Comparison of ENCODE assay signal across 11 cellular contexts in the genomic region with DNA sequence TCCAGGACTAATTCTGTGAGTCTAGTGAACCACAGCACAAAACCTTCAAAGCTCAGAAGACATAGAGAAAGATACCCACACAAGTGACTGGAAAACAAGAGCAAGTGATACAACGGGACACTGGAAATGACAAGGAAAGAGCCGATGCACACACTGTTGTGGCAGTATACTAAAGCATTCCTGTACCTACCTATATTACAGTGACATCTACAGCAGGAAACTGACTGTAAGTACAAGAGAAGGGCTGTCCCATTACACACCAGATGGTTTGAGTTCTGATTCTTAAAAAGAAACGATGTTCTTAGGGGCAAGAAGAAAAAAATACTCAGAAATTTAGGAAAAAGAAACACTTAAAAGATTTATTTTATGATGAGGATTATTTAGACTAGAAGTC. TPM values are rescaled to one million over a fixed set of nuclear protein-coding genes. Genes with fewer than 3 reads are reported as not detected.
DNase-seq lines count a peak whose midpoint lies in the region; ATAC-seq and TF ChIP-seq lines count a peak whose summit lies in the region.
"Had no signal": no experiment of that assay in that cellular context is flagged by ENCODE, and none has a peak within 500 bp of the region (broad histone marks: within the 10 kb centered on the region; RNA-seq: fewer than 3 reads in every experiment).

No MANE protein-coding gene starts in this region.

- DNase-seq in GM23338 (ENCODE audit: low spot score) (no peak), RWPE2 (ENCODE audit: low spot score) (no peak), fibroblast of the aortic adventitia (ENCODE audit: low read depth) (peak; percentile 12), spleen (no peak), COLO668 (lab: John Stamatoyannopoulos, UW; ENCODE audit: unreplicated experiment) (no peak), NCI-H2227 (lab: John Stamatoyannopoulos, UW; ENCODE audit: unreplicated experiment) (no peak)
- DNase-seq: activated CD4-positive, CD25-positive, alpha-beta regulatory T cell; left lung; NCI-H187 treated with DMSO at 0.1 percent for 48 hours had no signal

- no peaks in the 10 kb centered on the region for H3F3A ChIP-seq in GM23338 (replicated peaks; ENCODE audit: low read depth)

- peaks cover 38% of the 10 kb centered on the region for H3K4me1 Mint-ChIP-seq in GM23338

- H3K4me3 ChIP-seq in GM23338 (no peak overlapping the region), RWPE2 (ENCODE audit: severe bottlenecking) (no peak overlapping the region), fibroblast of the aortic adventitia (ENCODE audit: low read depth, low read length) (no peak overlapping the region), spleen (no peak overlapping the region)
- H3K4me3 ChIP-seq: left lung had no signal

- H3K27ac Mint-ChIP-seq in GM23338: no peak overlapping the region; the same call in 1 of the 2 replicates

- H3K27ac ChIP-seq in GM23338 (ENCODE audit: low read depth): peak overlapping the region; percentile 17
- peak overlapping the region; percentile 64 for H3K27ac ChIP-seq in RWPE2 (ENCODE audit: poor library complexity, severe bottlenecking)
- peak overlapping the region in 6 of 8 donors; percentile 54 to 65 (median 58) for H3K27ac ChIP-seq in spleen

- intact Hi-C loops in spleen (cut with DNase I; ENCODE audit: low total_unique reads): no loop called here

- TF ChIP-seq CTCF in GM23338 (conservative IDR thresholded peaks at IDR 0.05; ENCODE audit: low read depth in 2 of 2) (no peak), RWPE2 (IDR thresholded peaks at IDR 0.05; ENCODE audit: poor library complexity, severe bottlenecking) (no peak), fibroblast of the aortic adventitia (IDR thresholded peaks at IDR 0.05; ENCODE audit: insufficient read depth, low read length) (no peak), spleen (IDR thresholded peaks at IDR 0.05 in 8 of 11, conservative IDR thresholded peaks at IDR 0.05 in 3 of 11) (no peak)

- H4K20me1 ChIP-seq in GM23338 (replicated peaks; ENCODE audit: insufficient read depth): peaks cover 42% of the 10 kb centered on the region

- H3K9me3 Mint-ChIP-seq in GM23338: no peaks in the 10 kb centered on the region

- no peak overlapping the region for H3K4me3 Mint-ChIP-seq in GM23338

- H3K4me1 ChIP-seq in GM23338 (ENCODE audit: insufficient read depth) (peaks cover 33% of the 10 kb centered on the region), RWPE2 (ENCODE audit: insufficient read depth, poor library complexity, severe bottlenecking) (peaks cover 35% of the 10 kb centered on the region), spleen (peaks cover 17 to 69% (median 35%) of the 10 kb centered on the region in 6 donors)

- H3K27me3 Mint-ChIP-seq in GM23338 (ENCODE audit: insufficient read depth, low read depth, poor library complexity): no peaks in the 10 kb centered on the region

- H3K9me2 ChIP-seq in GM23338 (ENCODE audit: insufficient read depth): no peaks in the 10 kb centered on the region

- H3K4me2 ChIP-seq in GM23338: no peak overlapping the region

- H3K27me3 ChIP-seq in GM23338 (ENCODE audit: insufficient read depth) (no peaks in the 10 kb centered on the region), RWPE2 (ENCODE audit: insufficient read depth, poor library complexity, severe bottlenecking) (no peaks in the 10 kb centered on the region), spleen (replicated peaks in 1 of 7) (no peaks in the 10 kb centered on the region)
- H3K27me3 ChIP-seq: left lung had no signal

- H3K36me3 Mint-ChIP-seq in GM23338 (ENCODE audit: low read depth): peaks cover 29% of the 10 kb centered on the region

- no peak for ATAC-seq in GM23338
- ATAC-seq in RWPE2 (ENCODE audit: low read depth): no peak
- ATAC-seq in HG03280 (IDR thresholded peaks at IDR 0.05; ENCODE audit: unreplicated experiment): no peak
- no peak for ATAC-seq in HG03196 (IDR thresholded peaks at IDR 0.05; ENCODE audit: unreplicated experiment)

- TF ChIP-seq POLR2A in spleen (IDR thresholded peaks at IDR 0.05): no peak

- WGBS in spleen, 5 donors: 61 to 80% (median 71%) methylated on average over 3 of the region's 3 CpGs

- H3K79me2 ChIP-seq in GM23338 (replicated peaks; ENCODE audit: insufficient read depth): peaks cover 100% of the 10 kb centered on the region

- H2AFZ ChIP-seq in GM23338: no peak overlapping the region

- H3K9me3 ChIP-seq in RWPE2 (ENCODE audit: severe bottlenecking) (no peaks in the 10 kb centered on the region), spleen (peaks cover 0 to 6% (median 0%) of the 10 kb centered on the region in 8 donors)
- H3K9me3 ChIP-seq: left lung had no signal

- H3K36me3 ChIP-seq in GM23338 (ENCODE audit: insufficient read depth): peaks cover 7% of the 10 kb centered on the region; the same call in 1 of the 2 replicates
- H3K36me3 ChIP-seq in RWPE2 (ENCODE audit: low read depth): peaks cover 42% of the 10 kb centered on the region
- peaks cover 0 to 58% (median 11%) of the 10 kb centered on the region in 6 donors for H3K36me3 ChIP-seq in spleen

TF ChIP-seq in GM23338, 12 proteins besides CTCF, POLR2A, EP300 and RAD21:
- no peak for TF ChIP-seq EZH2 (IDR thresholded peaks at IDR 0.05; ENCODE audit: low read depth, unreplicated experiment)
- TF ChIP-seq EZH2phosphoT487 (IDR thresholded peaks at IDR 0.05; ENCODE audit: unreplicated experiment): no peak
- no peak for TF ChIP-seq CREB1 (CRISPR knock-in tag; IDR thresholded peaks at IDR 0.05; ENCODE audit: low read depth)
- TF ChIP-seq ZNF331 (CRISPR knock-in tag; IDR thresholded peaks at IDR 0.05; ENCODE audit: low read depth): no peak
- no peak for TF ChIP-seq STAT1 (IDR thresholded peaks at IDR 0.05; ENCODE audit: unreplicated experiment)
- no peak for TF ChIP-seq ZNF114 (CRISPR knock-in tag; IDR thresholded peaks at IDR 0.05)

RNA-seq across cellular contexts. Expression of a gene that starts 18.5 kb away (rescaled TPM):
- total RNA-seq in GM23338 (2014; rRNA removed; shearing (Covaris generic)): 61.3 and 64.1 TPM in 2 replicates
- polyA plus RNA-seq in GM23338 (2016; fragmentation: Nextera tagmentation; extraction: Ambion mirVana) (14.8 and 17.3 TPM in 2 replicates), spleen (1 to 10 TPM; 3.2 to 6.7 (median 5.0) TPM)
- total RNA-seq in fibroblast of the aortic adventitia (ENCODE audit: low replicate concordance) (51.2 and 88.9 TPM in 2 replicates), spleen (10 to 100 TPM; 24.7 to 71.6 (median 44.1) TPM)
